ENCODE assay signal across 8 cellular contexts in the genomic region with DNA sequence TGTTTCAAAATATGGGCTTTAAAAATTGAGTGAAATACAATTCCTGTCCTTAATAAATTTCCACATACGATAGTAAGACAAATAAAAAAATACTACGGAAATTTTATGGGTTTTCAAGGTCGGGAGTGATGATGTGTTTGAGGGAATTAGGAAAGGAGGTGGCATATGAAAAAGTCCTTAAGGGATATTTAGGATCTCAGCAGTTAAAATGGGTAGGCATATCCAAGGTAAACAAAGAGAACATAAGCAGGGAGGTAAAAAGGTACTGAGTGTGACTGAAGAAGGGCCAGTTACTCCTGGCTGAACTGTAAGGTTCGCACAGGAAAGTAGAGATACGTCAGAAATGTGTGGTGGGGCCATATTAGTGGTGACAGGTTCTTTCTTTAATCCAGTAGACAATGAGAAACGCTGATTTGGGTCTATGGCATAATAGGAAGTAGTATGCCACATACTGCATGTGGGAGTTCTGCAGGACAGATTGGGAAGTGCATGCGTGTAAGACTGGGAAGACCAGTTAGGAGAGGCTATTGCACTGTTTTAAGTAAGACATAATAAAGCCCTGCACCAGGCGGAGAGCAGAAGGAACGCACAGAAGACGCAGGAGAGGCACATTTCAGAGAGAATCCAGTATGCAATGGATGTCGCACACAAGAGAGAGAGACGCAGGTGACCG. TPM values are rescaled to one million over a fixed set of nuclear protein-coding genes. Genes with fewer than 3 reads are reported as not detected.
DNase-seq lines count a peak whose midpoint lies in the region; ATAC-seq and TF ChIP-seq lines count a peak whose summit lies in the region.

No MANE protein-coding gene starts in this region.

- peaks cover 20% of the 10 kb centered on the region for H3K36me3 ChIP-seq in OCI-LY3 (replicated peaks; ENCODE audit: low read depth, low read length)

- peak overlapping the region; percentile 96 for H3K4me2 ChIP-seq in OCI-LY3 (ENCODE audit: low read length)

- no peaks in the 10 kb centered on the region for H3K27me3 ChIP-seq in OCI-LY3 (ENCODE audit: low read depth, low read length)

- DNase-seq in Right ventricle myocardium inferior (ENCODE audit: missing footprints) (no peak), cardiac septum (ENCODE audit: low spot score) (no peak), HS-27A (ENCODE audit: low read depth) (peak; percentile 19), left lobe of liver (ENCODE audit: low spot score) (no peak), superior temporal gyrus (ENCODE audit: extremely low spot score) (peak; percentile 71)
- DNase-seq in activated CD4-positive, alpha-beta T cell treated with anti-CD3 and anti-CD28 coated beads for 48 hours: no peak

- H3K27ac ChIP-seq in OCI-LY3 (ENCODE audit: low read length) (peak overlapping the region; percentile 88), cingulate gyrus (ENCODE audit: low read depth, low read length) (peak overlapping the region; percentile 78)

- intact Hi-C loops in Right ventricle myocardium inferior (cut with DNase I): loop anchor here (2.0 to 10.0 kb wide), 3 partner anchors 99 to 281 kb away; partner anchors contain the start of genes ANKRD31 and GCNT4
- intact Hi-C loops in cardiac septum (cut with DNase I): loop anchor here (5.0 to 10.0 kb wide), 4 partner anchors 99 to 339 kb away; partner anchors contain the start of genes ANKRD31, CERT1, GCNT4 and POLK

- TF ChIP-seq CTCF in OCI-LY3 (IDR thresholded peaks at IDR 0.05; ENCODE audit: low read depth, low read length): no peak

- H3K9me3 ChIP-seq in OCI-LY3 (ENCODE audit: insufficient read depth, low read length): no peaks in the 10 kb centered on the region

- H3K4me1 ChIP-seq in OCI-LY3 (ENCODE audit: low read length): peaks cover 28% of the 10 kb centered on the region

- H3K9ac ChIP-seq in OCI-LY3 (ENCODE audit: low read length): peak overlapping the region; percentile 94

- H2AFZ ChIP-seq in OCI-LY3 (ENCODE audit: low read depth, low read length): peak overlapping the region; percentile 69; the same call in 1 of the 2 replicates

- H4K20me1 ChIP-seq in OCI-LY3 (ENCODE audit: insufficient read depth, low read length): peaks cover 30% of the 10 kb centered on the region

- peak overlapping the region; percentile 97 for H3K4me3 ChIP-seq in OCI-LY3 (ENCODE audit: low read length)

- ATAC-seq in Right ventricle myocardium inferior: peak; percentile 41
- ATAC-seq in left lobe of liver: peak; percentile 55

- peaks cover 45% of the 10 kb centered on the region for H3K79me2 ChIP-seq in OCI-LY3 (ENCODE audit: low read length)

RNA-seq across cellular contexts. Expression of gene HMGCR, which starts 0.9 kb away (rescaled TPM):
- total RNA-seq in Right ventricle myocardium inferior: 9.6 TPM
- total RNA-seq in cardiac septum: 12.6 TPM
- total RNA-seq in left lobe of liver: 15.5 TPM

Comparison
In these comparisons a context has a peak if more than half of its experiments do, and no peak if none do; other contexts are left out.
1. DNase-seq: peak in HS-27A (single experiment) and superior temporal gyrus (single experiment); none in Right ventricle myocardium inferior (single experiment), cardiac septum (single experiment), left lobe of liver (single experiment) and activated CD4-positive, alpha-beta T cell treated with anti-CD3 and anti-CD28 coated beads for 48 hours (single experiment).